8 cellular contexts compared by ENCODE assay signal in the genomic region with DNA sequence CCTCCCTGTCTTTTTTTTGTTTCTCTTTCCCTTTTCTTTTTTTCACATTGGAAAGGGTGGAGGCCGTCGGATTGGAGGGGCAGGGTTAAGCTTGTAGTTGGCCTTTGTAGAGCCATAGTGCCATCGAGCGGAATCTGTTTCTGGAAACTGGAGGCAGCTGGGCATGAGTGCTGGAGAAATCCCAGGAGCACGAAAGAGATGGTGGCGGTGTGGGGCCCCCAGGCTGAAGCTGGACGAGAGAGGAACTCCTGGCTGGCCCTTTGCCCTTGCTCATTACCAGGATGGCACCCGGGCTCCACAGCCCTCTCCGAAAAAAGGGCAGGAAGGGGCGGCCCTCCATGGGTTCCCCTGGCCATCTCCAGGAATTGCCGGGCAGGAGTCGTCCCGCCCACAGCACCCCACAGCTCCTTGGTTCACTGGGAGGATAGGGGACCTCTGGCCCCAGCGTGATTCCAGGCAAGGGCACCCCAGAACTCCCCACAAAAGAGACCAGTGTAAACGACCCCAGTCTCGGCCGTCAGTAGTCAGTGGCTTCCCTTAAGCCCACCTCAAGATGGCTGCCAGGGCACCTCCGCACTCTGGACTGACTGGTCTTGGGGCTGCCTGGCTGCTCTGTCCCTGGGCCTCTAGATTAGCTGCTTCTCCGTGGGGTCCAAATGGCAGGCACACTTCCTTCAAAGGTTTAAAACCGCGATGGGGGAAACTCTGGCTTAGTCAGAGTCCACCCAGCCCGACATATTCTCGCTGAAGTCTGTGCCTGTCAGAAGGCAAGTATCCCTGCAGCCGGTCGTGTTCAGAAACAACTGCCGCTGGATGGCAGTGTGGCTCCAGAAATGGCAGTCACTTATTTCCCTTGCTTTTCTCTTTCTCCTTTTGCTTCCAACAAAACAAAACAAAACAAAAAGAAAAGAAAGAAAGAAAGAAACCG.
DNase-seq lines count a peak whose midpoint lies in the region; ATAC-seq and TF ChIP-seq lines count a peak whose summit lies in the region.

No MANE protein-coding gene starts in this region.

- H4K20me1 ChIP-seq in DOHH2 (ENCODE audit: control insufficient read depth, insufficient read depth, low read depth, low read length), result no peaks in the 10 kb centered on the region

- DNase-seq in T follicular helper cell (ENCODE audit: low read depth), result peak; percentile 70
- DNase-seq in left ventricle myocardium superior, result peak; percentile 72
- peak; percentile 17 for DNase-seq in retinal pigment epithelial cell (ENCODE audit: low read depth)
- no peak for DNase-seq in SJCRH30
- DNase-seq in NCI-H187 treated with DMSO at 0.1 percent for 48 hours (lab: John Stamatoyannopoulos, UW), result no peak

- H3K4me2 ChIP-seq in DOHH2 (ENCODE audit: low read length), result no peak overlapping the region

- H3K27ac ChIP-seq in DOHH2 (ENCODE audit: low read depth, low read length), result no peak overlapping the region
- peak overlapping the region; percentile 99 for H3K27ac ChIP-seq in angular gyrus (ENCODE audit: low read depth, low read length)
- no peak overlapping the region for H3K27ac ChIP-seq in SJCRH30

- TF ChIP-seq CTCF in DOHH2 (IDR thresholded peaks at IDR 0.05; ENCODE audit: low read depth, low read length, poor library complexity, severe bottlenecking) (peak; percentile 24), retinal pigment epithelial cell (conservative IDR thresholded peaks at IDR 0.05; ENCODE audit: low read depth, low read length) (peak; percentile 49)

- peak; percentile 67 for ATAC-seq in HG03354 (IDR thresholded peaks at IDR 0.05; ENCODE audit: poor library complexity, severe bottlenecking, unreplicated experiment)
- peak; percentile 81 for ATAC-seq in left ventricle myocardium superior

- H3K27me3 ChIP-seq in DOHH2 (ENCODE audit: control insufficient read depth, low read length) (no peaks in the 10 kb centered on the region), SJCRH30 (no peaks in the 10 kb centered on the region)

- H3K9me3 ChIP-seq in DOHH2 (ENCODE audit: control insufficient read depth, insufficient read depth, low read length), result no peaks in the 10 kb centered on the region
- H3K9me3 ChIP-seq in SJCRH30 (replicated peaks), result no peaks in the 10 kb centered on the region

- no peaks in the 10 kb centered on the region for H3K79me2 ChIP-seq in DOHH2 (ENCODE audit: control insufficient read depth, low read length)

- H3F3A ChIP-seq in DOHH2 (ENCODE audit: control insufficient read depth, insufficient read depth), result no peaks in the 10 kb centered on the region

- intact Hi-C loops in left ventricle myocardium superior (cut with micrococcal nuclease), result no loop called here

- H3K9me2 ChIP-seq in DOHH2 (replicated peaks; ENCODE audit: control insufficient read depth, low read length), result no peaks in the 10 kb centered on the region

- H3K36me3 ChIP-seq in DOHH2 (ENCODE audit: control insufficient read depth, low read length) (no peaks in the 10 kb centered on the region), SJCRH30 (no peaks in the 10 kb centered on the region)

- no peak overlapping the region for H3K4me3 ChIP-seq in DOHH2 (ENCODE audit: low read length)
- H3K4me3 ChIP-seq in retinal pigment epithelial cell (ENCODE audit: low read length), result peak overlapping the region; percentile 14
- H3K4me3 ChIP-seq in SJCRH30, result no peak overlapping the region

- H3K4me1 ChIP-seq in DOHH2 (ENCODE audit: control insufficient read depth, low read length), result no peaks in the 10 kb centered on the region
- H3K4me1 ChIP-seq in SJCRH30, result no peaks in the 10 kb centered on the region

Comparison
In these comparisons a context has a peak if more than half of its experiments do, and no peak if none do; other contexts are left out.
1. DNase-seq: peak in T follicular helper cell (single experiment), left ventricle myocardium superior (single experiment) and retinal pigment epithelial cell (single experiment); none in SJCRH30 (0 of 2) and NCI-H187 treated with DMSO at 0.1 percent for 48 hours (single experiment).